In the genomic region with DNA sequence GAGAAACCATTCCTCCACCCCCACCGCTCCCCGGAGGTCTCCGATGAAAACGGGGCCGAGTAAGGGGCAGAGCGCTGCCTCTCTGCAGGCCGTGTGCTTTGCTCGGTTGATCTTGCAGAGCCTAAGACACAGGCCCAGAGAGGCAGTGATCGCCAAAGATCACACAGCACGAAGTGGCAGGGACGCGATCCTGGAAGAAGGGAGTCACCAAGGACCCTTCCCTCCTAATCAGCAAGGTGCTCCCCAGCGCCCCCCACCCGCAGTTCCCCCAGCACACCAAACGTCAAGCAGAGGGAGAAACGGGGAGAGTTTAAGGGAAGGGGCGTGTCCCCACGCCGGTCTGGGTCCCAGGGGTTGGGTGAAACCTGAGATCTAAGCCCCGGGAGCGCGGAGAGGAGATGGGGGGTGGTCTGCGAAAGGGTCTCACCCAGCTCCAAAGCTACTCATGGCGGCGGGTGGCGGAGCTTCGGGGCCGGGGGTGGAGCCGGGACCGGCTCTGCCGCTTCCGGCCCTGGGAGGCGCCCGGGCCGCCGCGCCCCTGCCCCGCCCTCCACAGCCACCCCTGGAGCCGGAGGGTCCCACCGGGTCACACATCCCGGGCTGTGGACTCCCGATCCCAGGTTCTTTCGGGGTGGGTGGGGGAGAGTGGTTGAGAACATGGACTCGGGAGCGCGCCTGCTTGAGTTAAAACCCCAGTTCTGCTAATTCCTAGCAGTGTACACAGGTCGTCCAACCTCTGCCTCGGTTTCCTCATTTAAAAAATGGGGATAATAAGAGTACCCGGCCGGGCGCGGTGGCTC, we compare ENCODE assay signal across 8 cellular contexts. TPM values are rescaled to one million over a fixed set of nuclear protein-coding genes. Genes with fewer than 3 reads are reported as not detected.
A peak's percentile ranks its signal among the peaks of the same experiment; 100 is the strongest.
DNase-seq lines count a peak whose midpoint lies in the region; ATAC-seq, FAIRE-seq and TF ChIP-seq lines count a peak whose summit lies in the region.

A gene with protein sequence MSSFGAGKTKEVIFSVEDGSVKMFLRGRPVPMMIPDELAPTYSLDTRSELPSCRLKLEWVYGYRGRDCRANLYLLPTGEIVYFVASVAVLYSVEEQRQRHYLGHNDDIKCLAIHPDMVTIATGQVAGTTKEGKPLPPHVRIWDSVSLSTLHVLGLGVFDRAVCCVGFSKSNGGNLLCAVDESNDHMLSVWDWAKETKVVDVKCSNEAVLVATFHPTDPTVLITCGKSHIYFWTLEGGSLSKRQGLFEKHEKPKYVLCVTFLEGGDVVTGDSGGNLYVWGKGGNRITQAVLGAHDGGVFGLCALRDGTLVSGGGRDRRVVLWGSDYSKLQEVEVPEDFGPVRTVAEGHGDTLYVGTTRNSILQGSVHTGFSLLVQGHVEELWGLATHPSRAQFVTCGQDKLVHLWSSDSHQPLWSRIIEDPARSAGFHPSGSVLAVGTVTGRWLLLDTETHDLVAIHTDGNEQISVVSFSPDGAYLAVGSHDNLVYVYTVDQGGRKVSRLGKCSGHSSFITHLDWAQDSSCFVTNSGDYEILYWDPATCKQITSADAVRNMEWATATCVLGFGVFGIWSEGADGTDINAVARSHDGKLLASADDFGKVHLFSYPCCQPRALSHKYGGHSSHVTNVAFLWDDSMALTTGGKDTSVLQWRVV (minus strand): TSS at position 468 of the 800 bp plus-strand sequence. CDS start 21 bp downstream, at position 447.

- H3K36me3 Mint-ChIP-seq in CD14-positive monocyte (peaks cover 0 to 11% of the 10 kb centered on the region in 2 donors), astrocyte (ENCODE audit: low read depth, unreplicated experiment) (peaks cover 4% of the 10 kb centered on the region)

- H3K4me1 ChIP-seq in HEK293 (ENCODE audit: control insufficient read depth, insufficient read depth, low read length) (peaks cover 15% of the 10 kb centered on the region), astrocyte (ENCODE audit: insufficient read depth, low read length) (peaks cover 31% of the 10 kb centered on the region), iPS DF 6.9 (ENCODE audit: control insufficient read depth, insufficient read depth, low read length) (peaks cover 4% of the 10 kb centered on the region; the same call in 1 of the 2 replicates), skeletal muscle satellite cell (ENCODE audit: control insufficient read depth, insufficient read depth, low read length) (peaks cover 39% of the 10 kb centered on the region)

- WGBS in iPS DF 6.9 (ENCODE audit: insufficient coverage, insufficient read length) = no CpG with 5 or more reads among the region's 52 CpGs

- CTCF ChIA-PET in HEK293 (lab: Yijun Ruan, JAX) = interaction anchor here (0.5 to 7.8 kb wide), 10 partner anchors 7 to 1317 kb away, joined by 3 to 155 read pairs (median 4); partner anchors contain the start of gene GPR4

- peak within 1 kb of the TSS; percentile 92 to 96 for H3K4me3 Mint-ChIP-seq in CD14-positive monocyte
- H3K4me3 Mint-ChIP-seq in astrocyte (ENCODE audit: unreplicated experiment) = peak within 1 kb of the TSS; percentile 88

- no peak for DNase-seq in CD14-positive monocyte (ENCODE audit: low spot score)
- peak; percentile 19 to 60 (median 33) for DNase-seq in T-helper 1 cell
- peak; percentile 14 for DNase-seq in astrocyte (ENCODE audit: low read depth)
- no peak for DNase-seq in iPS DF 6.9 (ENCODE audit: low read depth, low spot score)

- H3K9me3 ChIP-seq in HEK293 (ENCODE audit: control insufficient read depth, insufficient read depth, low read depth, low read length) (no peaks in the 10 kb centered on the region), astrocyte (ENCODE audit: insufficient read depth, low read depth, low read length) (no peaks in the 10 kb centered on the region), iPS DF 6.9 (ENCODE audit: control insufficient read depth, insufficient read depth, low read length) (no peaks in the 10 kb centered on the region), skeletal muscle satellite cell (replicated peaks; ENCODE audit: low read length) (no peaks in the 10 kb centered on the region)

- H3K9ac ChIP-seq in astrocyte (ENCODE audit: low read length) (peak within 1 kb of the TSS; percentile 82), skeletal muscle satellite cell (ENCODE audit: low read depth, low read length) (peak within 1 kb of the TSS; percentile 78)

- peaks cover 8% of the 10 kb centered on the region for H3K79me2 ChIP-seq in astrocyte (ENCODE audit: insufficient read depth, low read length)

- no peaks in the 10 kb centered on the region for H4K20me1 ChIP-seq in astrocyte (ENCODE audit: insufficient read depth, low read length)

- FAIRE-seq in astrocyte (lab: Jason Lieb, UNC) = no peak

- peak within 1 kb of the TSS; percentile 72 for H3K4me3 ChIP-seq in HEK293 (ENCODE audit: low read depth, low read length)
- peak within 1 kb of the TSS; percentile 84 for H3K4me3 ChIP-seq in astrocyte (ENCODE audit: insufficient read depth, low read depth, low read length)
- H3K4me3 ChIP-seq in iPS DF 6.9 (ENCODE audit: low read length) = peak within 1 kb of the TSS; percentile 14; the same call in 1 of the 2 replicates
- H3K4me3 ChIP-seq in skeletal muscle satellite cell (ENCODE audit: low read length) = peak within 1 kb of the TSS; percentile 80

- TF ChIP-seq CTCF in CD14-positive monocyte (IDR thresholded peaks at IDR 0.05) (peak; percentile 35), HEK293 (tag by site-specific recombination; IDR thresholded peaks at IDR 0.05) (peak; percentile 90), astrocyte (IDR thresholded peaks at IDR 0.05; ENCODE audit: insufficient read depth, low read depth, low read length) (no peak)

- H3K27me3 Mint-ChIP-seq in CD14-positive monocyte (ENCODE audit: low read depth in 3 of 3) (peaks cover 10 to 13% (median 10%) of the 10 kb centered on the region in 3 donors), astrocyte (ENCODE audit: low read depth, unreplicated experiment) (no peaks in the 10 kb centered on the region)

- no peaks in the 10 kb centered on the region for H3K27me3 ChIP-seq in astrocyte (ENCODE audit: insufficient read depth, low read length)
- no peaks in the 10 kb centered on the region for H3K27me3 ChIP-seq in iPS DF 6.9 (ENCODE audit: control insufficient read depth, insufficient read depth, low read length)
- no peaks in the 10 kb centered on the region for H3K27me3 ChIP-seq in skeletal muscle satellite cell (ENCODE audit: control insufficient read depth, insufficient read depth, low read length)

- ATAC-seq in GM18511 (IDR thresholded peaks at IDR 0.05; ENCODE audit: unreplicated experiment) (no peak), HG03432 (IDR thresholded peaks at IDR 0.05; ENCODE audit: unreplicated experiment) (no peak)

- H3K4me2 ChIP-seq in astrocyte (ENCODE audit: low read length) (peak within 1 kb of the TSS; percentile 90), skeletal muscle satellite cell (ENCODE audit: low read length) (peak within 1 kb of the TSS; percentile 86)

- no peaks in the 10 kb centered on the region; a peak in 1 of 3 replicates for H3K36me3 ChIP-seq in HEK293 (ENCODE audit: control insufficient read depth in 2 of 2, insufficient read depth in 1 of 2, low read length in 2 of 2)
- H3K36me3 ChIP-seq in astrocyte (ENCODE audit: insufficient read depth, low read length) = no peaks in the 10 kb centered on the region
- H3K36me3 ChIP-seq in iPS DF 6.9 (ENCODE audit: control insufficient read depth, insufficient read depth, low read length) = no peaks in the 10 kb centered on the region
- peaks cover 3% of the 10 kb centered on the region for H3K36me3 ChIP-seq in skeletal muscle satellite cell (ENCODE audit: insufficient read depth, low read length)

- intact Hi-C loops in CD14-positive monocyte (cut with micrococcal nuclease) = loop anchor here in 1 of 2 donors (5.0 to 10.0 kb wide), 2 partner anchors 42 to 234 kb away; partner anchors contain the start of genes POLR1G and PPP1R13L

- H3K27ac Mint-ChIP-seq in CD14-positive monocyte = peak within 1 kb of the TSS in 6 of 7 donors; percentile 82 to 93 (median 84)
- peak within 1 kb of the TSS; percentile 79 for H3K27ac Mint-ChIP-seq in astrocyte (ENCODE audit: unreplicated experiment)

- H3K9me3 Mint-ChIP-seq in CD14-positive monocyte (peaks cover 0 to 3% (median 0%) of the 10 kb centered on the region in 7 donors), astrocyte (ENCODE audit: unreplicated experiment) (no peaks in the 10 kb centered on the region)

- POLR2A ChIA-PET in HEK293 (lab: Yijun Ruan, JAX) = interaction anchor here (0.6 to 1.9 kb wide), 3 partner anchors 25 to 113 kb away, joined by 3 to 7 read pairs (median 6); partner anchors contain the start of genes QPCTL and SNRPD2

- peak within 1 kb of the TSS; percentile 82 for H2AFZ ChIP-seq in astrocyte (ENCODE audit: low read depth, low read length)

- peak within 1 kb of the TSS; percentile 17; the same call in 1 of the 2 replicates for H3K27ac ChIP-seq in HEK293 (ENCODE audit: extremely low read depth, low read depth, low read length)
- peak within 1 kb of the TSS; percentile 2 for H3K27ac ChIP-seq in astrocyte (ENCODE audit: low read depth, low read length)
- H3K27ac ChIP-seq in iPS DF 6.9 (ENCODE audit: low read length) = no peak within 1 kb of the TSS

- H3K4me1 Mint-ChIP-seq in CD14-positive monocyte = peaks cover 36% of the 10 kb centered on the region
- peaks cover 15% of the 10 kb centered on the region for H3K4me1 Mint-ChIP-seq in astrocyte (ENCODE audit: low read depth, unreplicated experiment)

TF ChIP-seq in HEK293, 187 proteins besides CTCF, POLR2A, EP300 and RAD21 (continues in another document):
- TF ChIP-seq ZNF37A (tag by site-specific recombination; IDR thresholded peaks at IDR 0.05) = no peak
- TF ChIP-seq ZXDB (tag by site-specific recombination; IDR thresholded peaks at IDR 0.05) = peak; percentile 67
- TF ChIP-seq KLF1 (tag by site-specific recombination; IDR thresholded peaks at IDR 0.05) = peak; percentile 73; the same call in 1 of the 2 replicates
- TF ChIP-seq KLF8 (tag by site-specific recombination; IDR thresholded peaks at IDR 0.05) = peak; percentile 24; the same call in 1 of the 2 replicates
- TF ChIP-seq, protein P1, sequence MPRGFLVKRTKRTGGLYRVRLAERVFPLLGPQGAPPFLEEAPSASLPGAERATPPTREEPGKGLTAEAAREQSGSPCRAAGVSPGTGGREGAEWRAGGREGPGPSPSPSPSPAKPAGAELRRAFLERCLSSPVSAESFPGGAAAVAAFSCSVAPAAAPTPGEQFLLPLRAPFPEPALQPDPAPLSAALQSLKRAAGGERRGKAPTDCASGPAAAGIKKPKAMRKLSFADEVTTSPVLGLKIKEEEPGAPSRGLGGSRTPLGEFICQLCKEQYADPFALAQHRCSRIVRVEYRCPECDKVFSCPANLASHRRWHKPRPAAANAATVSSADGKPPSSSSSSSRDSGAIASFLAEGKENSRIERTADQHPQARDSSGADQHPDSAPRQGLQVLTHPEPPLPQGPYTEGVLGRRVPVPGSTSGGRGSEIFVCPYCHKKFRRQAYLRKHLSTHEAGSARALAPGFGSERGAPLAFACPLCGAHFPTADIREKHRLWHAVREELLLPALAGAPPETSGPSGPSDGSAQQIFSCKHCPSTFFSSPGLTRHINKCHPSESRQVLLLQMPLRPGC (tag by site-specific recombination; IDR thresholded peaks at IDR 0.05) = no peak
- TF ChIP-seq SP3 (tag by site-specific recombination; IDR thresholded peaks at IDR 0.05) = peak; percentile 48; the same call in 1 of the 2 replicates
- TF ChIP-seq ZIC2 (tag by site-specific recombination; IDR thresholded peaks at IDR 0.05) = 0 out of 2 replicates have a peak, but pooled peaks have one; percentile 26

RNA-seq across cellular contexts. Expression of the gene that starts here (rescaled TPM):
- polyA plus RNA-seq in CD14-positive monocyte = 10 to 100 TPM; 10.3 to 11.9 TPM
- 24.6 and 27.8 TPM in 2 replicates for total RNA-seq in astrocyte
- total RNA-seq in skeletal muscle satellite cell (2012; rRNA removed) = 19.3 and 25.6 TPM in 2 replicates

Comparison
In these comparisons a context has a peak if more than half of its experiments do, and no peak if none do; other contexts are left out.
1. DNase-seq: peak in T-helper 1 cell (5 of 5) and astrocyte (single experiment); none in CD14-positive monocyte (single experiment) and iPS DF 6.9 (single experiment).
2. H3K4me3 ChIP-seq: peak in every context shown above with its lines; median percentile 84 in astrocyte; 80 in skeletal muscle satellite cell; 72 in HEK293; 14 in iPS DF 6.9.